26 cellular contexts compared by ENCODE assay signal in the genomic region with DNA sequence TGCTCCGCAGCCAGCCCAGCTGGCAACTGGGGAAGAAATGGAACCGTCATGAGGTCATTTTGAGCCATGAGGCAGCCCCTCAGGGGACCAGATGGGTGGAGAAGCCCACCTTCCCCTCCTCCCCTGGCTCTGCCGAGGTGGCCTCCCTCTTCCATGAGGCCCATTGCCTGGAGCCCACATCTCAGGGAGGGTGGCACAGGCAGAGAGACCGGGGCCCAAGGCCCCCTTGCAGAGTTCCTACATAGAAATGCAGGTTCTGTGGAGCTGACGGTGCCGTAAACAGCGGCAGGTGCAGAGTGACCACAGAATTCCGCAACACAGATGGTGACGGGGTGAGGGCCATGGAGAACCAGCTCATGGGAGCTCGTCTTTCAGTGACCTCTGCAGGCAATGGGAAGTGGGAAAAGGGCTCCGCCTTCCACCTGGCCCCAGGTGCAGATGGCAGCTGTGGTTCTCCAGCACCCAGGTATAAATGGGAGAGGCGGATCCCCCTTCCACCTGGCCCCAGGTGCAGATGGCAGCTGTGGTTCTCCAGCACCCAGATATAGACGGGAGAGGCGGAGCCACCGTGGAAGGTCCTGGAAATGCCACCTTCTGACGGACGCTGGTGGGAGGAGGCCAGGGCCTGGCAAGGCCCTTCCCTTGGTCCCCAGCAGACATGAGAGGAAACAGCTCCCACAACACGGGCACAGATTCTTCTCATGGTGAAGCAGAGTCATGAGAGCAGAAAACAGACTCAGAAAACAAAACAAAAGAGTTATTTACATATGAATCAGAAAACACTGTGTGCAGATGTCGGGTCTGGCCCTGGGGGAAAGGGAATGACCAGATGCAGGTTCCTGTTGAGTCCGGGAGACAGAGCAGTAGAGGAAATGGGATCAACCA.
DNase-seq lines count a peak whose midpoint lies in the region; ATAC-seq and TF ChIP-seq lines count a peak whose summit lies in the region.
"Had no signal": no experiment of that assay in that cellular context is flagged by ENCODE, and none has a peak within 500 bp of the region (broad histone marks: within the 10 kb centered on the region; RNA-seq: fewer than 3 reads in every experiment).

No MANE protein-coding gene starts in this region.

- peak overlapping the region in 6 of 11 experiments; percentile 22 to 43 (median 30); a peak in 6 of 22 replicates for H3K4me2 ChIP-seq in BLaER1 treated with 17β-estradiol and CSF1 and Interleukin-3, amounts not matched to agents 10 nM and 100 nM

- no peaks in the 10 kb centered on the region for H3K9me3 Mint-ChIP-seq in endodermal cell
- H3K9me3 Mint-ChIP-seq in naive thymus-derived CD8-positive, alpha-beta T cell: no peaks in the 10 kb centered on the region
- no peaks in the 10 kb centered on the region for H3K9me3 Mint-ChIP-seq in activated naive CD4-positive, alpha-beta T cell treated with anti-CD3 and anti-CD28 coated beads, Interleukin-2, amount 50 U/mL, for 72 hours
- H3K9me3 Mint-ChIP-seq: activated CD4-positive, alpha-beta T cell treated with anti-CD3 and anti-CD28 coated beads, Interleukin-2, amount 10 ng/mL, durations not matched to agents 24 days and 14 days; activated T-cell treated with anti-CD3 and anti-CD28 coated beads, Interleukin-2, amount 50 U/mL, for 72 hours; mesothelial cell of epicardium; natural killer cell; type B pancreatic cell had no signal

- H3K27ac ChIP-seq in BLaER1 treated with 17β-estradiol and CSF1 and Interleukin-3, amounts not matched to agents 10 nM and 100 nM: no peak overlapping the region
- peak overlapping the region; percentile 22; the same call in 1 of the 2 replicates for H3K27ac ChIP-seq in HUES64 (ENCODE audit: low read depth, low read length)
- H3K27ac ChIP-seq in endodermal cell (ENCODE audit: low read depth, low read length): peak overlapping the region; percentile 60
- H3K27ac ChIP-seq: C4-2B, left lung, parathyroid adenoma, Peyer's patch, right lobe of liver had no signal

- no peaks in the 10 kb centered on the region for H3K36me3 ChIP-seq in BLaER1 treated with 17β-estradiol and CSF1 and Interleukin-3, amounts not matched to agents 10 nM and 100 nM
- H3K36me3 ChIP-seq in HUES64 (ENCODE audit: insufficient read depth, low read length) (no peaks in the 10 kb centered on the region), endodermal cell (ENCODE audit: control insufficient read depth, insufficient read depth, low read length) (no peaks in the 10 kb centered on the region)
- H3K36me3 ChIP-seq: left lung, Peyer's patch, right lobe of liver had no signal

- no peaks in the 10 kb centered on the region for H3K9me3 ChIP-seq in BLaER1 treated with 17β-estradiol and CSF1 and Interleukin-3, amounts not matched to agents 10 nM and 100 nM (replicated peaks in 1 of 11)
- H3K9me3 ChIP-seq in HUES64 (ENCODE audit: insufficient read depth, low read depth, low read length) (no peaks in the 10 kb centered on the region), endodermal cell (ENCODE audit: control insufficient read depth, low read length) (no peaks in the 10 kb centered on the region)
- H3K9me3 ChIP-seq: left lung, Peyer's patch, right lobe of liver had no signal

- H3K27ac Mint-ChIP-seq in endodermal cell: no peak overlapping the region
- H3K27ac Mint-ChIP-seq in naive thymus-derived CD8-positive, alpha-beta T cell: no peak overlapping the region
- H3K27ac Mint-ChIP-seq in activated naive CD4-positive, alpha-beta T cell treated with anti-CD3 and anti-CD28 coated beads, Interleukin-2, amount 50 U/mL, for 72 hours: no peak overlapping the region
- H3K27ac Mint-ChIP-seq: activated CD4-positive, alpha-beta T cell treated with anti-CD3 and anti-CD28 coated beads, Interleukin-2, amount 10 ng/mL, durations not matched to agents 24 days and 14 days; activated T-cell treated with anti-CD3 and anti-CD28 coated beads, Interleukin-2, amount 50 U/mL, for 72 hours; mesothelial cell of epicardium; natural killer cell; T-helper 17 cell; type B pancreatic cell had no signal

- no peak overlapping the region for H3K4me3 ChIP-seq in BLaER1 treated with 17β-estradiol and CSF1 and Interleukin-3, amounts not matched to agents 10 nM and 100 nM
- H3K4me3 ChIP-seq in HUES64 (ENCODE audit: low read length): no peak overlapping the region
- H3K4me3 ChIP-seq in endodermal cell (ENCODE audit: low read length): no peak overlapping the region
- H3K4me3 ChIP-seq: left lung, Peyer's patch, right lobe of liver had no signal

- no peaks in the 10 kb centered on the region for H3K36me3 Mint-ChIP-seq in endodermal cell (ENCODE audit: low read depth)
- H3K36me3 Mint-ChIP-seq in naive thymus-derived CD8-positive, alpha-beta T cell: no peaks in the 10 kb centered on the region
- H3K36me3 Mint-ChIP-seq in activated naive CD4-positive, alpha-beta T cell treated with anti-CD3 and anti-CD28 coated beads, Interleukin-2, amount 50 U/mL, for 72 hours: no peaks in the 10 kb centered on the region
- H3K36me3 Mint-ChIP-seq: mesothelial cell of epicardium, natural killer cell, type B pancreatic cell had no signal

- peaks cover 0 to 3% (median 0%) of the 10 kb centered on the region in 11 experiments; a peak in 1 of 22 replicates for H4K20me1 ChIP-seq in BLaER1 treated with 17β-estradiol and CSF1 and Interleukin-3, amounts not matched to agents 10 nM and 100 nM

- CTCF ChIA-PET in HEK293T (lab: Yijun Ruan, JAX): no interaction called here

- H3K9ac ChIP-seq in BLaER1 treated with 17β-estradiol and CSF1 and Interleukin-3, amounts not matched to agents 10 nM and 100 nM: no peak overlapping the region
- H3K9ac ChIP-seq in HUES64 (ENCODE audit: low read depth, low read length) (no peak overlapping the region), endodermal cell (ENCODE audit: extremely low read depth, low read length, poor library complexity, severe bottlenecking) (no peak overlapping the region)
- H3K9ac ChIP-seq: parathyroid adenoma had no signal

- peaks cover 8% of the 10 kb centered on the region for H3K4me1 Mint-ChIP-seq in endodermal cell
- H3K4me1 Mint-ChIP-seq in naive thymus-derived CD8-positive, alpha-beta T cell: no peaks in the 10 kb centered on the region
- H3K4me1 Mint-ChIP-seq: activated CD4-positive, alpha-beta T cell treated with anti-CD3 and anti-CD28 coated beads, Interleukin-2, amount 10 ng/mL, durations not matched to agents 24 days and 14 days; mesothelial cell of epicardium; natural killer cell; T-helper 17 cell had no signal

- no peak overlapping the region for H3K4me3 Mint-ChIP-seq in endodermal cell
- H3K4me3 Mint-ChIP-seq in naive thymus-derived CD8-positive, alpha-beta T cell: no peak overlapping the region
- H3K4me3 Mint-ChIP-seq: activated CD4-positive, alpha-beta T cell treated with anti-CD3 and anti-CD28 coated beads, Interleukin-2, amount 10 ng/mL, durations not matched to agents 24 days and 14 days; activated T-cell treated with anti-CD3 and anti-CD28 coated beads, Interleukin-2, amount 50 U/mL, for 72 hours; mesothelial cell of epicardium; natural killer cell; T-helper 17 cell; type B pancreatic cell had no signal

- TF ChIP-seq CTCF in endodermal cell (conservative IDR thresholded peaks at IDR 0.05): no peak

- POLR2A ChIA-PET in naive thymus-derived CD8-positive, alpha-beta T cell (lab: Charles Lee): no interaction called here
- POLR2A ChIA-PET in HEK293T (lab: Yijun Ruan, JAX): no interaction called here

- peaks cover 3% of the 10 kb centered on the region for H3K27me3 Mint-ChIP-seq in endodermal cell (ENCODE audit: insufficient read depth)
- peaks cover 6 to 49% (median 27%) of the 10 kb centered on the region in 5 donors for H3K27me3 Mint-ChIP-seq in naive thymus-derived CD8-positive, alpha-beta T cell

- DNase-seq in NCI-H510A (lab: John Stamatoyannopoulos, UW): peak; percentile 85
- no peak for DNase-seq in endodermal cell
- no peak for DNase-seq in naive thymus-derived CD8-positive, alpha-beta T cell
- DNase-seq in HEK293T (ENCODE audit: extremely low spot score): no peak
- DNase-seq in activated naive CD4-positive, alpha-beta T cell treated with anti-CD3 and anti-CD28 coated beads, Interleukin-2, amount 50 U/mL, for 72 hours (ENCODE audit: low spot score in 2 of 2): no peak
- no peak for DNase-seq in DMS114 treated with DMSO at 0.1 percent for 48 hours (lab: John Stamatoyannopoulos, UW; ENCODE audit: unreplicated experiment)
- DNase-seq: ACHN; activated CD4-positive, alpha-beta T cell treated with anti-CD3 and anti-CD28 coated beads, Interleukin-2, amount 10 ng/mL, durations not matched to agents 24 days and 14 days; activated naive CD4-positive, alpha-beta T cell treated with anti-CD3 and anti-CD28 coated beads, Interleukin-2, amount 50 U/mL, for 16 hours; activated T-cell treated with anti-CD3 and anti-CD28 coated beads, Interleukin-2, amount 50 U/mL, for 72 hours; anterior cingulate cortex; KBM-7; left lung; MM.1S; natural killer cell; NCI-H187; right lobe of liver; stimulated activated CD4-positive, alpha-beta T cell treated with anti-CD3 and anti-CD28 coated beads, Interleukin-15, amount 100 ng/mL, for 24 hours; T-helper 17 cell had no signal

- no peak for ATAC-seq in naive thymus-derived CD8-positive, alpha-beta T cell
- no peak for ATAC-seq in activated naive CD4-positive, alpha-beta T cell treated with anti-CD3 and anti-CD28 coated beads, Interleukin-2, amount 50 U/mL, for 72 hours
- ATAC-seq: activated T-cell treated with anti-CD3 and anti-CD28 coated beads, Interleukin-2, amount 50 U/mL, for 72 hours; left lung; right lobe of liver; T-helper 17 cell had no signal

- H3K27me3 ChIP-seq in BLaER1 treated with 17β-estradiol and CSF1 and Interleukin-3, amounts not matched to agents 10 nM and 100 nM: no peaks in the 10 kb centered on the region
- H3K27me3 ChIP-seq in HUES64 (ENCODE audit: insufficient read depth, low read length) (no peaks in the 10 kb centered on the region), endodermal cell (ENCODE audit: control insufficient read depth, insufficient read depth, low read length, poor library complexity, severe bottlenecking) (no peaks in the 10 kb centered on the region)
- H3K27me3 ChIP-seq: Peyer's patch, right lobe of liver had no signal

- peaks cover 0 to 10% (median 4%) of the 10 kb centered on the region in 10 experiments; a peak in 9 of 20 replicates for H3K4me1 ChIP-seq in BLaER1 treated with 17β-estradiol and CSF1 and Interleukin-3, amounts not matched to agents 10 nM and 100 nM
- H3K4me1 ChIP-seq in HUES64 (ENCODE audit: insufficient read depth, low read length) (0 out of 2 replicates have a peak, but pooled peaks cover 4% of the 10 kb centered on the region), endodermal cell (ENCODE audit: control insufficient read depth, insufficient read depth, low read length) (no peaks in the 10 kb centered on the region)
- H3K4me1 ChIP-seq: left lung, parathyroid adenoma, Peyer's patch, right lobe of liver had no signal

- WGBS in HUES64: 78% methylated on average over 20 of the region's 20 CpGs
- WGBS in endodermal cell (ENCODE audit: insufficient coverage in 1 of 2, insufficient read length in 1 of 2), 2 experiments: 84 to 86% methylated on average over 15 to 20 of the region's 20 CpGs

TF ChIP-seq in HEK293T, 16 proteins besides CTCF, POLR2A, EP300 and RAD21 (continues in another document):
- no peak for TF ChIP-seq TARDBP (IDR thresholded peaks at IDR 0.05)

Comparison
In these comparisons a context has a peak if more than half of its experiments do, and no peak if none do; other contexts are left out.
1. H3K27ac ChIP-seq: peak in HUES64 (single experiment) and endodermal cell (single experiment); none in BLaER1 treated with 17β-estradiol and CSF1 and Interleukin-3, amounts not matched to agents 10 nM and 100 nM (0 of 11).